Comparison of ENCODE assay signal across 11 cellular contexts in the genomic region with DNA sequence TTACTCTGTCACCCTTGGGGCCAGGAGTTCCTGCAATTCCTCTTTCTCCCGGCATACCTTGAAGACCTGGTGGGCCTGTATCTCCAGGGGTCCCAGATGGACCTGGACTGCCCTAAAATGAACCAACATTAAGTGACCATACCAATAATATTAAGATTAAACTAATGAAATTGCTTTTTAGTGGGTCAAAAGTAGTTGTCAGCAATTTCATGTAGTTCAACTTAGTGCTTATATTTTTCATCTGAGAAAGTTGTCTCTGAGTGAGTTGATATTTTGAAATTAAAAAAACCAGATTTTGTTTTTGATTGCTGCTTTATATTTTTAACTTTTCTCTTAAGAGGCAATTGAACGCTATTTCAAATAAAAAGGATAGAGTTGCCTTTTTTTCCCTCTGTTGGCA.
A peak's percentile ranks its signal among the peaks of the same experiment; 100 is the strongest.
DNase-seq lines count a peak whose midpoint lies in the region; TF ChIP-seq lines count a peak whose summit lies in the region.
"Had no signal": no experiment of that assay in that cellular context is flagged by ENCODE, and none has a peak within 500 bp of the region (broad histone marks: within the 10 kb centered on the region; RNA-seq: fewer than 3 reads in every experiment).

No MANE protein-coding gene starts in this region.

- peaks cover 34% of the 10 kb centered on the region for H3K36me3 Mint-ChIP-seq in HFFc6 (ENCODE audit: low read depth)
- peaks cover 22% of the 10 kb centered on the region for H3K36me3 Mint-ChIP-seq in mesothelial cell of epicardium
- H3K36me3 Mint-ChIP-seq in MCF 10A (ENCODE audit: insufficient read depth, unreplicated experiment), result no peaks in the 10 kb centered on the region
- H3K36me3 Mint-ChIP-seq: CD14-positive monocyte; CD8-positive, alpha-beta T cell had no signal

- H3K4me1 Mint-ChIP-seq in HFFc6 (ENCODE audit: low read depth), result peaks cover 41% of the 10 kb centered on the region
- H3K4me1 Mint-ChIP-seq in mesothelial cell of epicardium, result peaks cover 26% of the 10 kb centered on the region
- H3K4me1 Mint-ChIP-seq in MCF 10A (ENCODE audit: insufficient read depth, unreplicated experiment), result no peaks in the 10 kb centered on the region
- H3K4me1 Mint-ChIP-seq: CD14-positive monocyte had no signal

- H3K9me3 Mint-ChIP-seq in HFFc6 (no peaks in the 10 kb centered on the region), mesothelial cell of epicardium (no peaks in the 10 kb centered on the region), MCF 10A (ENCODE audit: unreplicated experiment) (no peaks in the 10 kb centered on the region)
- H3K9me3 Mint-ChIP-seq: CD8-positive, alpha-beta T cell had no signal

- no TSS peak for BruUV-seq in MCF 10A (replicated peaks; lab: Mats Ljungman, UMichigan)

- H3K27ac ChIP-seq in spleen, result no peak overlapping the region

- peak overlapping the region; percentile 67 for H3K27ac Mint-ChIP-seq in HFFc6
- H3K27ac Mint-ChIP-seq in mesothelial cell of epicardium, result peak overlapping the region; percentile 37
- no peak overlapping the region for H3K27ac Mint-ChIP-seq in MCF 10A (ENCODE audit: low read depth, unreplicated experiment)
- H3K27ac Mint-ChIP-seq: CD14-positive monocyte; CD8-positive, alpha-beta T cell had no signal

- H3K27me3 ChIP-seq in adipocyte (replicated peaks; ENCODE audit: control insufficient read depth, insufficient read depth, low read length), result no peaks in the 10 kb centered on the region
- H3K27me3 ChIP-seq in BE2C, result no peaks in the 10 kb centered on the region
- H3K27me3 ChIP-seq in spleen (replicated peaks in 1 of 7), result no peaks in the 10 kb centered on the region

- peaks cover 95% of the 10 kb centered on the region for H3K36me3 ChIP-seq in adipocyte (ENCODE audit: control insufficient read depth, insufficient read depth, low read length, severe bottlenecking)
- no peaks in the 10 kb centered on the region for H3K36me3 ChIP-seq in BE2C
- peaks cover 0 to 6% (median 0%) of the 10 kb centered on the region in 6 donors for H3K36me3 ChIP-seq in spleen

- DNase-seq in HFFc6, result no peak
- DNase-seq in adipocyte (ENCODE audit: low read depth), result no peak
- DNase-seq in mesothelial cell of epicardium (ENCODE audit: low spot score in 2 of 2, unreplicated experiment in 2 of 2), result no peak
- no peak for DNase-seq in MCF 10A (ENCODE audit: unreplicated experiment)
- no peak for DNase-seq in BE2C
- DNase-seq in DMS79 (lab: John Stamatoyannopoulos, UW), result no peak
- no peak for DNase-seq in spleen
- DNase-seq: Caco-2; CD8-positive, alpha-beta T cell; GF-D8 had no signal

- POLR2A ChIA-PET in MCF 10A (lab: Yijun Ruan, JAX), result no interaction called here

- TF ChIP-seq CTCF in HFFc6 (IDR thresholded peaks at IDR 0.05) (no peak), mesothelial cell of epicardium (IDR thresholded peaks at IDR 0.05; ENCODE audit: unreplicated experiment) (no peak), MCF 10A (IDR thresholded peaks at IDR 0.05; ENCODE audit: unreplicated experiment) (no peak), BE2C (IDR thresholded peaks at IDR 0.05; ENCODE audit: low read depth, low read length) (no peak), spleen (IDR thresholded peaks at IDR 0.05 in 8 of 11, conservative IDR thresholded peaks at IDR 0.05 in 3 of 11) (no peak)

- H3K9me3 ChIP-seq in adipocyte (ENCODE audit: control insufficient read depth, low read length) (no peaks in the 10 kb centered on the region), BE2C (no peaks in the 10 kb centered on the region), spleen (no peaks in the 10 kb centered on the region)
- H3K9me3 ChIP-seq: Caco-2 had no signal

- no peak for TF ChIP-seq POLR2A in spleen (IDR thresholded peaks at IDR 0.05)

- H3K4me3 ChIP-seq in adipocyte (ENCODE audit: low read length) (no peak overlapping the region), BE2C (ENCODE audit: low read depth, low read length) (no peak overlapping the region), spleen (no peak overlapping the region)

- CTCF ChIA-PET in MCF 10A (lab: Yijun Ruan, JAX), result no interaction called here

- 84 to 99% (median 92%) methylated on average over 2 of the region's 2 CpGs for WGBS in spleen, 5 donors

- peak overlapping the region; percentile 32 for H3K9ac ChIP-seq in adipocyte (ENCODE audit: low read length)

- peaks cover 4% of the 10 kb centered on the region for H3K27me3 Mint-ChIP-seq in HFFc6 (ENCODE audit: insufficient read depth)
- no peaks in the 10 kb centered on the region for H3K27me3 Mint-ChIP-seq in mesothelial cell of epicardium (ENCODE audit: low read depth)
- H3K27me3 Mint-ChIP-seq in MCF 10A (ENCODE audit: insufficient read depth, unreplicated experiment), result no peaks in the 10 kb centered on the region

- no peak overlapping the region for H3K4me3 Mint-ChIP-seq in HFFc6
- H3K4me3 Mint-ChIP-seq in mesothelial cell of epicardium, result no peak overlapping the region
- no peak overlapping the region for H3K4me3 Mint-ChIP-seq in MCF 10A (ENCODE audit: unreplicated experiment)
- H3K4me3 Mint-ChIP-seq: CD14-positive monocyte; CD8-positive, alpha-beta T cell had no signal

- intact Hi-C loops in MCF 10A (cut with micrococcal nuclease), result no loop called here
- intact Hi-C loops in spleen (cut with DNase I; ENCODE audit: low total_unique reads), result no loop called here

- H3K4me1 ChIP-seq in adipocyte (ENCODE audit: control insufficient read depth, insufficient read depth, low read length), result peaks cover 23% of the 10 kb centered on the region
- H3K4me1 ChIP-seq in BE2C, result no peaks in the 10 kb centered on the region
- H3K4me1 ChIP-seq in spleen, result no peaks in the 10 kb centered on the region
- H3K4me1 ChIP-seq: Caco-2 had no signal
